1 cellular context compared by ENCODE assay signal in the genomic region with DNA sequence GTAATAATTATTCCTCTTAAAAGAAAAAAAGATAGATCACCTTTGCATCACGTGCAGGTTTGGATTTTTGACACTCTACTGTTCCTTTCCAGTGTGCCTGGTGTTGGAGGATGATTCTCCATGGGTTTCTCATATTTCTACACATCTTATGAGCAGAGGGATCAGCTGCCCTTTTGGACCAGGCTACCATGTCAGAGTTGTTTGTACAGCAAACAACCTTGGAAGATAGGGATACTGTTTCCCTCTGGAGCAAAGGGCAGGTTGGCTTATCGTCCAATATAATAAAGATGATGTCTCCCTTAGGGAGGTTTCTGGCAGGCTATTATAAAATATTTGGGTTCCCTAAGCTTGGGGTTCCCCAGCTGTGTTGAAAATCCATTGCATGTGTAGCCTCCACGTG.
A peak's percentile ranks its signal among the peaks of the same experiment; 100 is the strongest.
TF ChIP-seq lines count a peak whose summit lies in the region.

No MANE protein-coding gene starts in this region.

TF ChIP-seq in HepG2, 621 proteins besides CTCF, POLR2A, EP300 and RAD21 (continued from another document):
- TF ChIP-seq, protein P1, sequence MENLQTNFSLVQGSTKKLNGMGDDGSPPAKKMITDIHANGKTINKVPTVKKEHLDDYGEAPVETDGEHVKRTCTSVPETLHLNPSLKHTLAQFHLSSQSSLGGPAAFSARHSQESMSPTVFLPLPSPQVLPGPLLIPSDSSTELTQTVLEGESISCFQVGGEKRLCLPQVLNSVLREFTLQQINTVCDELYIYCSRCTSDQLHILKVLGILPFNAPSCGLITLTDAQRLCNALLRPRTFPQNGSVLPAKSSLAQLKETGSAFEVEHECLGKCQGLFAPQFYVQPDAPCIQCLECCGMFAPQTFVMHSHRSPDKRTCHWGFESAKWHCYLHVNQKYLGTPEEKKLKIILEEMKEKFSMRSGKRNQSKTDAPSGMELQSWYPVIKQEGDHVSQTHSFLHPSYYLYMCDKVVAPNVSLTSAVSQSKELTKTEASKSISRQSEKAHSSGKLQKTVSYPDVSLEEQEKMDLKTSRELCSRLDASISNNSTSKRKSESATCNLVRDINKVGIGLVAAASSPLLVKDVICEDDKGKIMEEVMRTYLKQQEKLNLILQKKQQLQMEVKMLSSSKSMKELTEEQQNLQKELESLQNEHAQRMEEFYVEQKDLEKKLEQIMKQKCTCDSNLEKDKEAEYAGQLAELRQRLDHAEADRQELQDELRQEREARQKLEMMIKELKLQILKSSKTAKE (CRISPR knock-in tag; IDR thresholded peaks at IDR 0.05; ENCODE audit: borderline replicate concordance), result no peak
- TF ChIP-seq ZSCAN31 (CRISPR knock-in tag; IDR thresholded peaks at IDR 0.05; ENCODE audit: low read depth) (no peak), ZNF644 (CRISPR knock-in tag; IDR thresholded peaks at IDR 0.05; ENCODE audit: low read depth) (peak; percentile 98), ZBTB21 (CRISPR knock-in tag; IDR thresholded peaks at IDR 0.05) (no peak), ZBTB8A (CRISPR knock-in tag; IDR thresholded peaks at IDR 0.05; ENCODE audit: borderline replicate concordance, low read depth) (no peak), HNF4A (CRISPR knock-in tag; IDR thresholded peaks at IDR 0.05) (peak; percentile 93), JARID2 (CRISPR knock-in tag; IDR thresholded peaks at IDR 0.05; ENCODE audit: insufficient replicate concordance) (no peak), MXI1 (IDR thresholded peaks at IDR 0.05; ENCODE audit: borderline replicate concordance, low read depth, low read length) (no peak), ZNF782 (CRISPR knock-in tag; IDR thresholded peaks at IDR 0.05; ENCODE audit: borderline replicate concordance) (no peak), ATAD3A (CRISPR knock-in tag; IDR thresholded peaks at IDR 0.05) (no peak), IRF9 (CRISPR knock-in tag; IDR thresholded peaks at IDR 0.05; ENCODE audit: borderline replicate concordance) (no peak), KAT7 (CRISPR knock-in tag; IDR thresholded peaks at IDR 0.05; ENCODE audit: borderline replicate concordance) (no peak), EHMT2 (IDR thresholded peaks at IDR 0.05; ENCODE audit: borderline replicate concordance, low read depth, low read length) (peak; percentile 31; the same call in 1 of the 2 replicates), NFE2L1 (CRISPR knock-in tag; IDR thresholded peaks at IDR 0.05; ENCODE audit: borderline replicate concordance) (no peak), RBAK (CRISPR knock-in tag; IDR thresholded peaks at IDR 0.05) (no peak)
